Comparison of ENCODE assay signal across 8 cellular contexts in genomic region chr18:63823516-63824219, GRCh38. TPM values are rescaled to one million over a fixed set of nuclear protein-coding genes. Genes with fewer than 3 reads are reported as not detected.
DNase-seq lines count a peak whose midpoint lies in the region; ATAC-seq and TF ChIP-seq lines count a peak whose summit lies in the region.

No MANE protein-coding gene starts in this region.

- TF ChIP-seq CTCF in AG04449 (IDR thresholded peaks at IDR 0.05; ENCODE audit: insufficient read depth, low read length, missing control alignments) (no peak), left lung (IDR thresholded peaks at IDR 0.05) (peak; percentile 30 to 50)

- no peak for ATAC-seq in left lung

- CTCF ChIA-PET in AG04449 (lab: Yijun Ruan, JAX) = interaction anchor here (0.8 to 2.6 kb wide), 9 partner anchors 8 to 318 kb away, joined by 3 to 13 read pairs (median 5); no protein-coding TSS in a partner anchor

- POLR2A ChIA-PET in AG04449 (lab: Yijun Ruan, JAX) = interaction anchor here (0.5 to 0.8 kb wide), 2 partner anchors 32 to 60 kb away, joined by 3 to 4 read pairs; no protein-coding TSS in a partner anchor

- H3K27me3 ChIP-seq in left lung = no peaks in the 10 kb centered on the region

- no peak overlapping the region for H3K4me3 ChIP-seq in AG04449 (ENCODE audit: low read depth, low read length)
- no peak overlapping the region for H3K4me3 ChIP-seq in left lung

- H3K9me3 ChIP-seq in left lung = no peaks in the 10 kb centered on the region

- no peaks in the 10 kb centered on the region for H3K36me3 ChIP-seq in left lung

- intact Hi-C loops in left lung (cut with DNase I) = no loop called here

- no peak overlapping the region for H3K27ac ChIP-seq in left lung

- H3K4me1 ChIP-seq in left lung = no peaks in the 10 kb centered on the region

- DNase-seq in AG04449 (ENCODE audit: low read depth, low spot score) (peak; percentile 61), HCEC 1CT (peak; percentile 69), left lung (no peak), NCI-H345 treated with DMSO at 0.1 percent for 48 hours (lab: John Stamatoyannopoulos, UW; ENCODE audit: unreplicated experiment) (no peak), HK-2 (ENCODE audit: unreplicated experiment) (no peak), NCI-H187 treated with DMSO at 0.1 percent for 48 hours (lab: John Stamatoyannopoulos, UW) (no peak), NCI-H510A treated with DMSO at 0.1 percent for 48 hours (lab: John Stamatoyannopoulos, UW) (no peak)
- peak; percentile 41 to 46 for DNase-seq in activated T-cell treated with anti-CD3 and anti-CD28 coated beads, Interleukin-2, amount 50 U/mL, for 48 hours

RNA-seq across cellular contexts. Expression of gene SERPINB7, which starts 48.5 kb away (rescaled TPM):
- total RNA-seq in left lung = under 1 TPM; 0.24 to 0.32 TPM

Comparison
In these comparisons a context has a peak if more than half of its experiments do, and no peak if none do; other contexts are left out.
1. DNase-seq: peak in AG04449 (single experiment), HCEC 1CT (single experiment) and activated T-cell treated with anti-CD3 and anti-CD28 coated beads, Interleukin-2, amount 50 U/mL, for 48 hours (2 of 2); none in left lung (0 of 2), NCI-H345 treated with DMSO at 0.1 percent for 48 hours (single experiment), HK-2 (single experiment), NCI-H187 treated with DMSO at 0.1 percent for 48 hours (single experiment) and NCI-H510A treated with DMSO at 0.1 percent for 48 hours (single experiment).